27 cellular contexts compared by ENCODE assay signal in the genomic region with DNA sequence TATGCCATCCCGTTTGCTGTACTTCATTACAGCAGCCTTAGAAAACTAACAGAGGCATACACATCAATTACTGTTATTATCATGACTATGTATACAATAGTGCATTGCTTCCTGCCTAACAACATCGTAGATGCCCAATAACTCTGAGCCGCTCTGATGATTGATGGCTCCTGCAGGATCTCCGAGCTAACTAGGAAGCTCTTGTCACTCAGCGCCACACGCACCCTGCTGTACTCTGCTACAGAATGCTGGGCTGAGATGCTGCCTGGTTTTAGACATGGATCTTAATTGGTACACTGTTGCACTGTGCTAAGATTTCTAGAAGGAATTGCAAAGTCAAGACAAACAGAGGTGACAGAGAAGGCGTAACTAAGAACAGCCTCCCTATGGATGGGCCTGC.
"Had no signal": no experiment of that assay in that cellular context is flagged by ENCODE, and none has a peak within 500 bp of the region (broad histone marks: within the 10 kb centered on the region; RNA-seq: fewer than 3 reads in every experiment).

No MANE protein-coding gene starts in this region.

- H3K4me3 ChIP-seq: ovary, psoas muscle, right lobe of liver, sigmoid colon, stomach, thoracic aorta, thyroid gland, tibial nerve, upper lobe of left lung, vagina had no signal

- H3K9me3 ChIP-seq: ovary, psoas muscle, right lobe of liver, sigmoid colon, stomach, thoracic aorta, thyroid gland, upper lobe of left lung, vagina had no signal

- H3K36me3 Mint-ChIP-seq: natural killer cell; stimulated activated effector memory CD8-positive, alpha-beta T cell treated with anti-CD3 and anti-CD28 coated beads, Interleukin-12 subunit alpha, Interleukin-12 subunit beta, amount 100 ng/mL, for 72 hours; stimulated activated naive B cell treated with anti-CD40 and anti-IgM and Interleukin-4, amounts not matched to agents 10 μg/mL and 1 μg/mL and 100 μg/mL, for 72 hours had no signal

- H3K4me3 Mint-ChIP-seq: natural killer cell; nephron; neural crest cell; stimulated activated effector memory CD8-positive, alpha-beta T cell treated with anti-CD3 and anti-CD28 coated beads, Interleukin-12 subunit alpha, Interleukin-12 subunit beta, amount 100 ng/mL, for 72 hours; stimulated activated naive B cell treated with anti-CD40 and anti-IgM and Interleukin-4, amounts not matched to agents 10 μg/mL and 1 μg/mL and 100 μg/mL, for 72 hours; stimulated activated naive CD8-positive, alpha-beta T cell treated with anti-CD3 and anti-CD28 coated beads, Interleukin-15, Interleukin-2, amounts not matched to agents 100 ng/mL and 50 ng/mL, for 24 hours had no signal

- H2AFZ ChIP-seq: parathyroid adenoma had no signal

- H3K9me3 Mint-ChIP-seq: natural killer cell; nephron; stimulated activated effector memory CD8-positive, alpha-beta T cell treated with anti-CD3 and anti-CD28 coated beads, Interleukin-12 subunit alpha, Interleukin-12 subunit beta, amount 100 ng/mL, for 72 hours; stimulated activated naive CD8-positive, alpha-beta T cell treated with anti-CD3 and anti-CD28 coated beads, Interleukin-15, Interleukin-2, amounts not matched to agents 100 ng/mL and 50 ng/mL, for 24 hours had no signal

- H3K36me3 ChIP-seq: ovary, right lobe of liver, sigmoid colon, stomach, thoracic aorta, thyroid gland, tibial nerve, upper lobe of left lung, vagina had no signal

- H3K27me3 ChIP-seq: ovary, right lobe of liver, sigmoid colon, thyroid gland, tibial nerve, upper lobe of left lung, vagina had no signal

- H3K79me2 ChIP-seq: parathyroid adenoma had no signal

- H3K27ac Mint-ChIP-seq: natural killer cell; nephron; progenitor cell of endocrine pancreas; stimulated activated effector memory CD8-positive, alpha-beta T cell treated with anti-CD3 and anti-CD28 coated beads, Interleukin-12 subunit alpha, Interleukin-12 subunit beta, amount 100 ng/mL, for 72 hours; stimulated activated naive B cell treated with anti-CD40 and anti-IgM and Interleukin-4, amounts not matched to agents 10 μg/mL and 1 μg/mL and 100 μg/mL, for 72 hours; stimulated activated naive CD8-positive, alpha-beta T cell treated with anti-CD3 and anti-CD28 coated beads, Interleukin-15, Interleukin-2, amounts not matched to agents 100 ng/mL and 50 ng/mL, for 24 hours had no signal

- H3K4me1 Mint-ChIP-seq: stimulated activated effector memory CD8-positive, alpha-beta T cell treated with anti-CD3 and anti-CD28 coated beads, Interleukin-12 subunit alpha, Interleukin-12 subunit beta, amount 100 ng/mL, for 72 hours; stimulated activated naive B cell treated with anti-CD40 and anti-IgM and Interleukin-4, amounts not matched to agents 10 μg/mL and 1 μg/mL and 100 μg/mL, for 72 hours had no signal

- H3K9ac ChIP-seq: parathyroid adenoma had no signal

- DNase-seq: natural killer cell; occipital lobe; ovary; psoas muscle; right cardiac atrium; right lobe of liver; sigmoid colon; small intestine; stimulated activated CD4-positive, alpha-beta T cell treated with anti-CD3 and anti-CD28 coated beads, Interleukin-15, amount 100 ng/mL, for 24 hours; stimulated activated CD4-positive, alpha-beta T cell treated with anti-CD3 and anti-CD28 coated beads, Interleukin-2, amount 100 ng/mL, for 24 hours; stimulated activated CD4-positive, alpha-beta T cell treated with anti-CD3 and anti-CD28 coated beads, Interleukin-2, amount 100 ng/mL, for 48 hours; stimulated activated CD4-positive, alpha-beta T cell treated with anti-CD3 and anti-CD28 coated beads, Interleukin-4, amount 100 ng/mL, for 24 hours; stimulated activated naive B cell treated with anti-CD40 and anti-IgM and Interleukin-4, amounts not matched to agents 10 μg/mL and 1 μg/mL and 100 μg/mL, for 72 hours; stimulated activated naive CD4-positive, alpha-beta T cell treated with Interleukin-2 at 50 U/mL for 16 hours; stomach; thyroid gland; trophoblast cell; upper lobe of left lung had no signal

- H3K27ac ChIP-seq: ovary, parathyroid adenoma, psoas muscle, right lobe of liver, sigmoid colon, stomach, thoracic aorta, thyroid gland, tibial nerve, upper lobe of left lung, vagina had no signal

- H3K4me1 ChIP-seq: parathyroid adenoma, psoas muscle, right lobe of liver, sigmoid colon, stomach, thyroid gland, tibial nerve, upper lobe of left lung had no signal

- H3K27me3 Mint-ChIP-seq: stimulated activated naive CD8-positive, alpha-beta T cell treated with anti-CD3 and anti-CD28 coated beads, Interleukin-15, Interleukin-2, amounts not matched to agents 100 ng/mL and 50 ng/mL, for 24 hours had no signal
